Comparison of ENCODE assay signal across 20 cellular contexts in genomic region chr20:12177657-12178293, GRCh38.
DNase-seq lines count a peak whose midpoint lies in the region; ATAC-seq, FAIRE-seq and TF ChIP-seq lines count a peak whose summit lies in the region.
"Had no signal": no experiment of that assay in that cellular context is flagged by ENCODE, and none has a peak within 500 bp of the region (broad histone marks: within the 10 kb centered on the region; RNA-seq: fewer than 3 reads in every experiment).

No MANE protein-coding gene starts in this region.

- POLR2A ChIA-PET in A673 (lab: Charles Lee; ENCODE audit: low non-redundant PET), result no interaction called here
- POLR2A ChIA-PET in CD4-positive, alpha-beta memory T cell (lab: Charles Lee; ENCODE audit: partially characterized antibody), result no interaction called here
- POLR2A ChIA-PET in CD4-positive, alpha-beta T cell (lab: Charles Lee), result no interaction called here

- H3K4me1 ChIP-seq in pancreas (peaks cover 0 to 6% (median 0%) of the 10 kb centered on the region in 3 donors), A673 (ENCODE audit: insufficient read depth, low read length, poor library complexity, severe bottlenecking) (no peaks in the 10 kb centered on the region), esophagus muscularis mucosa (peaks cover 0 to 9% (median 2%) of the 10 kb centered on the region in 4 donors)
- H3K4me1 ChIP-seq in CD4-positive, alpha-beta memory T cell (ENCODE audit: insufficient read depth, low read length), result no peaks in the 10 kb centered on the region
- H3K4me1 ChIP-seq: HAP-1, neural progenitor cell, upper lobe of left lung had no signal

- H3K27ac ChIP-seq in pancreas, result peak overlapping the region in 2 of 4 donors; percentile 34 to 49
- no peak overlapping the region for H3K27ac ChIP-seq in A673 (ENCODE audit: low read depth, low read length, poor library complexity, severe bottlenecking)
- no peak overlapping the region for H3K27ac ChIP-seq in esophagus muscularis mucosa (replicated peaks in 1 of 4)
- H3K27ac ChIP-seq in CD4-positive, alpha-beta memory T cell (ENCODE audit: low read depth, low read length), result no peak overlapping the region
- H3K27ac ChIP-seq in CD4-positive, alpha-beta T cell (ENCODE audit: low read depth, low read length), result no peak overlapping the region
- H3K27ac ChIP-seq: neural progenitor cell, upper lobe of left lung had no signal

- 42 to 50% methylated on average over 3 of the region's 3 CpGs for WGBS in pancreas, 2 donors
- WGBS in esophagus muscularis mucosa, result 75% methylated on average over 3 of the region's 3 CpGs

- H3K36me3 Mint-ChIP-seq in CD4-positive, alpha-beta memory T cell, result no peaks in the 10 kb centered on the region
- H3K36me3 Mint-ChIP-seq in CD4-positive, alpha-beta T cell (ENCODE audit: low read depth), result no peaks in the 10 kb centered on the region
- H3K36me3 Mint-ChIP-seq: activated naive CD4-positive, alpha-beta T cell treated with anti-CD3 and anti-CD28 coated beads, Interleukin-2, amount 10 ng/mL, durations not matched to agents 7 days and 5 days; brain; IgD-negative memory B cell; neural progenitor cell had no signal

- H3K27me3 Mint-ChIP-seq in CD4-positive, alpha-beta memory T cell, result no peaks in the 10 kb centered on the region
- no peaks in the 10 kb centered on the region for H3K27me3 Mint-ChIP-seq in CD4-positive, alpha-beta T cell
- H3K27me3 Mint-ChIP-seq: activated naive CD4-positive, alpha-beta T cell treated with anti-CD3 and anti-CD28 coated beads, Interleukin-2, amount 10 ng/mL, durations not matched to agents 7 days and 5 days; brain; IgD-negative memory B cell had no signal

- H3K27me3 ChIP-seq in pancreas (no peaks in the 10 kb centered on the region), A673 (replicated peaks; ENCODE audit: insufficient read depth, low read depth, low read length, poor library complexity) (no peaks in the 10 kb centered on the region), esophagus muscularis mucosa (no peaks in the 10 kb centered on the region)
- no peaks in the 10 kb centered on the region for H3K27me3 ChIP-seq in CD4-positive, alpha-beta memory T cell (ENCODE audit: insufficient read depth, low read length)
- no peaks in the 10 kb centered on the region for H3K27me3 ChIP-seq in CD4-positive, alpha-beta T cell (ENCODE audit: control insufficient read depth, insufficient read depth, low read length)
- H3K27me3 ChIP-seq: neural progenitor cell, upper lobe of left lung had no signal

- no peaks in the 10 kb centered on the region for H3K9me3 ChIP-seq in pancreas
- H3K9me3 ChIP-seq in A673 (ENCODE audit: low read depth, low read length, poor library complexity, severe bottlenecking), result no peaks in the 10 kb centered on the region
- no peaks in the 10 kb centered on the region for H3K9me3 ChIP-seq in esophagus muscularis mucosa
- no peaks in the 10 kb centered on the region for H3K9me3 ChIP-seq in CD4-positive, alpha-beta memory T cell (ENCODE audit: control insufficient read depth in 1 of 2, low read length in 2 of 2)
- H3K9me3 ChIP-seq in CD4-positive, alpha-beta T cell (ENCODE audit: control insufficient read depth, low read length), result no peaks in the 10 kb centered on the region
- H3K9me3 ChIP-seq: HAP-1, upper lobe of left lung had no signal

- BruUV-seq in A673 (replicated peaks; lab: Mats Ljungman, UMichigan), result no TSS peak

- peaks cover 0 to 23% (median 6%) of the 10 kb centered on the region in 8 donors for H3K9me3 Mint-ChIP-seq in CD4-positive, alpha-beta memory T cell
- H3K9me3 Mint-ChIP-seq in CD4-positive, alpha-beta T cell, result peaks cover 16% of the 10 kb centered on the region
- H3K9me3 Mint-ChIP-seq: neural progenitor cell had no signal

- peak in 3 of 4 donors; percentile 79 to 91 (median 89) for ATAC-seq in pancreas
- ATAC-seq in CD4-positive, alpha-beta T cell (ENCODE audit: poor library complexity), result no peak

- FAIRE-seq in pancreas (lab: Jason Lieb, UNC), result no peak

- no peaks in the 10 kb centered on the region for H3K36me3 ChIP-seq in pancreas
- H3K36me3 ChIP-seq in A673 (ENCODE audit: insufficient read depth, low read length, poor library complexity, severe bottlenecking), result no peaks in the 10 kb centered on the region
- H3K36me3 ChIP-seq in esophagus muscularis mucosa, result no peaks in the 10 kb centered on the region
- H3K36me3 ChIP-seq in CD4-positive, alpha-beta memory T cell (ENCODE audit: insufficient read depth, low read length), result no peaks in the 10 kb centered on the region
- H3K36me3 ChIP-seq: HAP-1, neural progenitor cell, upper lobe of left lung had no signal

- DNase-seq in CD1c-positive myeloid dendritic cell (ENCODE audit: extremely low spot score) (peak; percentile 39), M059J (ENCODE audit: low read depth) (peak; percentile 72), epithelial cell of proximal tubule (ENCODE audit: low read depth) (peak; percentile 1), pancreas (peak in 2 of 6 donors; percentile 4 to 20), A673 (ENCODE audit: low spot score) (no peak), esophagus muscularis mucosa (ENCODE audit: extremely low spot score) (no peak)
- no peak for DNase-seq in CD4-positive, alpha-beta memory T cell
- no peak for DNase-seq in CD4-positive, alpha-beta T cell
- DNase-seq: activated naive CD4-positive, alpha-beta T cell treated with anti-CD3 and anti-CD28 coated beads, Interleukin-2, amount 10 ng/mL, durations not matched to agents 7 days and 5 days; EL; NCI-H1694; NCI-H446; stimulated activated CD4-positive, alpha-beta T cell treated with anti-CD3 and anti-CD28 coated beads, Interleukin-4, amount 100 ng/mL, for 4 hours; SW 1271; upper lobe of left lung had no signal

- no peak overlapping the region for H3K27ac Mint-ChIP-seq in CD4-positive, alpha-beta memory T cell
- no peak overlapping the region for H3K27ac Mint-ChIP-seq in CD4-positive, alpha-beta T cell
- H3K27ac Mint-ChIP-seq: activated naive CD4-positive, alpha-beta T cell treated with anti-CD3 and anti-CD28 coated beads, Interleukin-2, amount 10 ng/mL, durations not matched to agents 7 days and 5 days; brain; IgD-negative memory B cell; neural progenitor cell had no signal

- CTCF ChIA-PET in A673 (lab: Charles Lee), result no interaction called here
- CTCF ChIA-PET in CD4-positive, alpha-beta memory T cell (lab: Charles Lee; ENCODE audit: partially characterized antibody), result no interaction called here
- CTCF ChIA-PET in CD4-positive, alpha-beta T cell (lab: Charles Lee), result no interaction called here

- no peak for TF ChIP-seq POLR2A in esophagus muscularis mucosa (IDR thresholded peaks at IDR 0.05; ENCODE audit: low read depth)

- TF ChIP-seq CTCF in epithelial cell of proximal tubule (conservative IDR thresholded peaks at IDR 0.05; ENCODE audit: low read depth, low read length) (no peak), pancreas (IDR thresholded peaks at IDR 0.05) (no peak), A673 (conservative IDR thresholded peaks at IDR 0.05; ENCODE audit: low read depth, low read length) (no peak), esophagus muscularis mucosa (IDR thresholded peaks at IDR 0.05) (no peak)
- TF ChIP-seq CTCF in CD4-positive, alpha-beta T cell (IDR thresholded peaks at IDR 0.05), result no peak

- intact Hi-C loops in pancreas (cut with DNase I) (no loop called here), A673 (cut with micrococcal nuclease; ENCODE audit: unreplicated experiment) (no loop called here), esophagus muscularis mucosa (cut with DNase I) (no loop called here)
- intact Hi-C loops in CD4-positive, alpha-beta memory T cell (cut with micrococcal nuclease), result no loop called here
- intact Hi-C loops in CD4-positive, alpha-beta T cell (cut with DNase I, micrococcal nuclease), result no loop called here

- H3K4me1 Mint-ChIP-seq in CD4-positive, alpha-beta memory T cell, result no peaks in the 10 kb centered on the region
- no peaks in the 10 kb centered on the region for H3K4me1 Mint-ChIP-seq in CD4-positive, alpha-beta T cell (ENCODE audit: low read depth)
- H3K4me1 Mint-ChIP-seq: activated naive CD4-positive, alpha-beta T cell treated with anti-CD3 and anti-CD28 coated beads, Interleukin-2, amount 10 ng/mL, durations not matched to agents 7 days and 5 days; IgD-negative memory B cell; neural progenitor cell had no signal

- no peak overlapping the region for H3K4me3 ChIP-seq in epithelial cell of proximal tubule (ENCODE audit: low read depth, low read length)
- H3K4me3 ChIP-seq in pancreas, result no peak overlapping the region
- H3K4me3 ChIP-seq in A673 (ENCODE audit: low read depth, low read length, poor library complexity, severe bottlenecking), result no peak overlapping the region
- no peak overlapping the region for H3K4me3 ChIP-seq in esophagus muscularis mucosa
- H3K4me3 ChIP-seq in CD4-positive, alpha-beta memory T cell (ENCODE audit: low read length in 2 of 2), result no peak overlapping the region
- H3K4me3 ChIP-seq: HAP-1, lung, neural progenitor cell, upper lobe of left lung had no signal

- TF ChIP-seq EP300 in esophagus muscularis mucosa (IDR thresholded peaks at IDR 0.05), result no peak

- H3K4me3 Mint-ChIP-seq in CD4-positive, alpha-beta memory T cell, result no peak overlapping the region
- H3K4me3 Mint-ChIP-seq in CD4-positive, alpha-beta T cell, result no peak overlapping the region
- H3K4me3 Mint-ChIP-seq: activated naive CD4-positive, alpha-beta T cell treated with anti-CD3 and anti-CD28 coated beads, Interleukin-2, amount 10 ng/mL, durations not matched to agents 7 days and 5 days; brain; IgD-negative memory B cell; neural progenitor cell had no signal

Comparison
In these comparisons a context has a peak if more than half of its experiments do, and no peak if none do; other contexts are left out.
1. DNase-seq: peak in CD1c-positive myeloid dendritic cell (single experiment), M059J (single experiment) and epithelial cell of proximal tubule (single experiment); none in A673 (single experiment), esophagus muscularis mucosa (single experiment), CD4-positive, alpha-beta memory T cell (0 of 5) and CD4-positive, alpha-beta T cell (0 of 10).